Comparison of ENCODE assay signal across 11 cellular contexts in the genomic region with DNA sequence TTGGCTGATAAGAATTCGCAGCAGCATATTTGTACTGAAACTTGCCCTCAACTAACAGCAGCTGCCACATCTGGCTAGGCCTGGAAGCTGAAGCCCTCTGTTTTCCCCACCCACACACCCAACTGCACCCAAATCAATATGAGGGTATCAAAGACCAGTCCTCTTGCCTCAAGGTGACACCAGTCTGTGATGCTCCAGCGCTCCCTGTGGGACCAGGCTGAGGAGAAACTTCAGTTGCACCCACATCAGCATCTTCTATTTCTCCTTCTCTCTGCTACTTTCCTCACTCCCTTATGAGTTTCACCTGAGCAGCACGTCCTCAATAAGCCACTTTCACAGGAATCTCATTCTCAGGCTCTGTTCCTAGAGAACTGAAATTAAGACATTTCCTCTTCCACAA.
"Had no signal": no experiment of that assay in that cellular context is flagged by ENCODE, and none has a peak within 500 bp of the region (broad histone marks: within the 10 kb centered on the region; RNA-seq: fewer than 3 reads in every experiment).

No MANE protein-coding gene starts in this region.

- H3K4me3 ChIP-seq: GM23248, HAP-1 had no signal

- H3K27me3 Mint-ChIP-seq: IgD-negative memory B cell had no signal

- H3K27ac ChIP-seq: GM23248, HL-60, KMS-11 had no signal

- H3K9me3 ChIP-seq: HAP-1 had no signal

- H3K4me3 Mint-ChIP-seq: HFFc6, IgD-negative memory B cell had no signal

- H3K36me3 ChIP-seq: HAP-1 had no signal

- H3K9me3 Mint-ChIP-seq: HFFc6, IgD-negative memory B cell had no signal

- H3K9ac ChIP-seq: GM23248, KMS-11 had no signal

- H2AFZ ChIP-seq: GM23248 had no signal

- ATAC-seq: HCT116 had no signal

- H3K4me1 ChIP-seq: HAP-1 had no signal

- H3K27ac Mint-ChIP-seq: HFFc6, IgD-negative memory B cell had no signal

- DNase-seq: GM23248, GOT3, H7, HFFc6, Karpas-422, KBM-7 had no signal

- H3K4me2 ChIP-seq: KMS-11 had no signal

- H3K36me3 Mint-ChIP-seq: IgD-negative memory B cell had no signal
